1 cellular context compared by ENCODE assay signal in genomic region chr9:123639743-123640142, GRCh38.
A peak's percentile ranks its signal among the peaks of the same experiment; 100 is the strongest.
TF ChIP-seq lines count a peak whose summit lies in the region.

No MANE protein-coding gene starts in this region.

TF ChIP-seq in K562, 482 proteins besides CTCF, POLR2A, EP300 and RAD21:
- peak; percentile 93 for TF ChIP-seq RBM25 (IDR thresholded peaks at IDR 0.05; ENCODE audit: low read depth, low read length, severe bottlenecking)
- no peak for TF ChIP-seq GTF2F1 (IDR thresholded peaks at IDR 0.05; ENCODE audit: low read depth, low read length)
- peak; percentile 88 for TF ChIP-seq BCOR (IDR thresholded peaks at IDR 0.05)
- TF ChIP-seq FIP1L1 (IDR thresholded peaks at IDR 0.05; ENCODE audit: low read depth, low read length, poor library complexity, severe bottlenecking) = no peak
- TF ChIP-seq ZBTB43 (CRISPR knock-in tag; IDR thresholded peaks at IDR 0.05) = no peak
- TF ChIP-seq KDM1A (IDR thresholded peaks at IDR 0.05) = peak in 1 of 2 experiments; percentile 60; a peak in 2 of 4 replicates
- no peak for TF ChIP-seq PTTG1 (tag; IDR thresholded peaks at IDR 0.05; ENCODE audit: low read depth)
- no peak for TF ChIP-seq ELK3 (CRISPR knock-in tag; IDR thresholded peaks at IDR 0.05)
- TF ChIP-seq ADNP (tag; IDR thresholded peaks at IDR 0.05) = peak; percentile 35; the same call in 1 of the 2 replicates
